Comparison of ENCODE assay signal across 15 cellular contexts in genomic region chr17:4331614-4332013, GRCh38. TPM values are rescaled to one million over a fixed set of nuclear protein-coding genes. Genes with fewer than 3 reads are reported as not detected.
A peak's percentile ranks its signal among the peaks of the same experiment; 100 is the strongest.
DNase-seq lines count a peak whose midpoint lies in the region; ATAC-seq and TF ChIP-seq lines count a peak whose summit lies in the region.
"Had no signal": no experiment of that assay in that cellular context is flagged by ENCODE, and none has a peak within 500 bp of the region (broad histone marks: within the 10 kb centered on the region; RNA-seq: fewer than 3 reads in every experiment).

No MANE protein-coding gene starts in this region.

- H3K27ac ChIP-seq in osteoblast (ENCODE audit: low read depth, low read length) = peak overlapping the region; percentile 23
- H3K27ac ChIP-seq: coronary artery had no signal

- H3K4me1 Mint-ChIP-seq in activated B cell treated with CpG ODN at 0.5 μM for 24 hours = peaks cover 60% of the 10 kb centered on the region

- no peaks in the 10 kb centered on the region for H3K27me3 Mint-ChIP-seq in activated B cell treated with CpG ODN at 0.5 μM for 24 hours

- peaks cover 43% of the 10 kb centered on the region for H4K20me1 ChIP-seq in osteoblast (ENCODE audit: insufficient read depth, low read length)

- H2AFZ ChIP-seq in osteoblast (ENCODE audit: low read length) = no peak overlapping the region

- peaks cover 30% of the 10 kb centered on the region for H3K4me1 ChIP-seq in osteoblast (ENCODE audit: insufficient read depth, low read length)

- TF ChIP-seq CTCF in activated B cell treated with CpG ODN at 0.5 μM for 24 hours (IDR thresholded peaks at IDR 0.05) = no peak
- no peak for TF ChIP-seq CTCF in osteoblast (IDR thresholded peaks at IDR 0.05; ENCODE audit: extremely low read depth, low read depth, low read length)

- no peaks in the 10 kb centered on the region for H3K27me3 ChIP-seq in osteoblast (ENCODE audit: insufficient read depth, low read length)
- H3K27me3 ChIP-seq: adrenal gland had no signal

- ATAC-seq in GM21447 (IDR thresholded peaks at IDR 0.05; ENCODE audit: unreplicated experiment) = peak; percentile 46
- peak; percentile 50 for ATAC-seq in activated B cell treated with CpG ODN at 0.5 μM for 24 hours (ENCODE audit: low read depth)
- ATAC-seq in HG03565 (IDR thresholded peaks at IDR 0.05; ENCODE audit: unreplicated experiment) = no peak
- ATAC-seq: activated T-cell treated with anti-CD3 and anti-CD28 coated beads, Interleukin-2, amount 50 U/mL, for 4 hours had no signal

- peaks cover 90% of the 10 kb centered on the region for H3K79me2 ChIP-seq in osteoblast (ENCODE audit: insufficient read depth, low read length)

- POLR2A ChIA-PET in activated B cell treated with CpG ODN at 0.5 μM for 24 hours (lab: Charles Lee) = no interaction called here

- H3K9me3 ChIP-seq in osteoblast (ENCODE audit: low read depth, low read length) = no peaks in the 10 kb centered on the region
- H3K9me3 ChIP-seq: adrenal gland, mucosa of descending colon had no signal

- DNase-seq in D341Med (ENCODE audit: low spot score) (peak; percentile 45), activated B cell treated with CpG ODN at 0.5 μM for 24 hours (no peak), osteoblast (ENCODE audit: insufficient read length, low spot score, missing footprints) (no peak), NCI-H2029 treated with DMSO at 0.1 percent for 48 hours (lab: John Stamatoyannopoulos, UW) (no peak), 8988T (no peak), NCI-H2196 treated with DMSO at 0.1 percent for 48 hours (lab: John Stamatoyannopoulos, UW; ENCODE audit: unreplicated experiment) (no peak)
- DNase-seq: activated CD4-positive, alpha-beta T cell treated with anti-CD3 and anti-CD28 coated beads for 48 hours; activated T-cell treated with anti-CD3 and anti-CD28 coated beads, Interleukin-2, amount 50 U/mL, for 4 hours; mucosa of descending colon; stimulated activated CD4-positive, alpha-beta T cell treated with anti-CD3 and anti-CD28 coated beads, Interleukin-4, amount 100 ng/mL, for 1 hour; stimulated activated naive CD4-positive, alpha-beta T cell had no signal

- intact Hi-C loops in activated B cell treated with CpG ODN at 0.5 μM for 24 hours (cut with micrococcal nuclease) = no loop called here

- no peak overlapping the region for H3K4me2 ChIP-seq in osteoblast (ENCODE audit: insufficient read depth, low read length)

- no peaks in the 10 kb centered on the region for H3K9me3 Mint-ChIP-seq in activated B cell treated with CpG ODN at 0.5 μM for 24 hours
- H3K9me3 Mint-ChIP-seq: activated T-cell treated with anti-CD3 and anti-CD28 coated beads, Interleukin-2, amount 50 U/mL, for 4 hours had no signal

- H3K27ac Mint-ChIP-seq in activated B cell treated with CpG ODN at 0.5 μM for 24 hours = peak overlapping the region; percentile 36

- no peak overlapping the region for H3K4me3 ChIP-seq in osteoblast (ENCODE audit: insufficient read depth, low read length)
- H3K4me3 ChIP-seq: adrenal gland, coronary artery, mucosa of descending colon had no signal

- CTCF ChIA-PET in activated B cell treated with CpG ODN at 0.5 μM for 24 hours (lab: Charles Lee) = interaction anchor here (1.9 kb wide), 1 partner anchor 10 kb away, joined by 5 read pairs; no protein-coding TSS in a partner anchor

- H3K4me3 Mint-ChIP-seq in activated B cell treated with CpG ODN at 0.5 μM for 24 hours = no peak overlapping the region
- H3K4me3 Mint-ChIP-seq: activated T-cell treated with anti-CD3 and anti-CD28 coated beads, Interleukin-2, amount 50 U/mL, for 4 hours had no signal

- peaks cover 18% of the 10 kb centered on the region for H3K36me3 Mint-ChIP-seq in activated B cell treated with CpG ODN at 0.5 μM for 24 hours (ENCODE audit: low read depth)

- H3K36me3 ChIP-seq in osteoblast (ENCODE audit: insufficient read depth, low read length) = no peaks in the 10 kb centered on the region
- H3K36me3 ChIP-seq: adrenal gland had no signal

RNA-seq across cellular contexts. Expression of gene UBE2G1, which starts 34.9 kb away (rescaled TPM):
- 66.5 and 66.6 TPM in 2 replicates for total RNA-seq in activated B cell treated with CpG ODN at 0.5 μM for 24 hours
- 36.2 and 37.7 TPM in 2 replicates for total RNA-seq in osteoblast
